In genomic region chr1:30087465-30087864, GRCh38 we compare ENCODE assay signal across 12 cellular contexts.
DNase-seq lines count a peak whose midpoint lies in the region; ATAC-seq and TF ChIP-seq lines count a peak whose summit lies in the region.
"Had no signal": no experiment of that assay in that cellular context is flagged by ENCODE, and none has a peak within 500 bp of the region (broad histone marks: within the 10 kb centered on the region; RNA-seq: fewer than 3 reads in every experiment).

No MANE protein-coding gene starts in this region.

- peaks cover 4% of the 10 kb centered on the region for H3K4me1 Mint-ChIP-seq in endodermal cell
- H3K4me1 Mint-ChIP-seq: activated CD4-positive, alpha-beta T cell treated with anti-CD3 and anti-CD28 coated beads, Interleukin-2, amount 10 ng/mL, durations not matched to agents 7 days and 5 days; CD8-positive, alpha-beta memory T cell had no signal

- H3K27me3 Mint-ChIP-seq in endodermal cell (ENCODE audit: insufficient read depth) = peaks cover 5% of the 10 kb centered on the region

- TF ChIP-seq POLR2A in testis (IDR thresholded peaks at IDR 0.05) = no peak

- TF ChIP-seq EP300 in SK-N-SH (IDR thresholded peaks at IDR 0.05; ENCODE audit: borderline replicate concordance in 1 of 2, low read depth in 1 of 2, low read length in 1 of 2) = no peak

- no peaks in the 10 kb centered on the region for H4K20me1 ChIP-seq in SK-N-SH (ENCODE audit: insufficient read depth)

- peaks cover 17% of the 10 kb centered on the region for H3K9me3 Mint-ChIP-seq in endodermal cell

- CTCF ChIA-PET in SK-N-SH (lab: Yijun Ruan, JAX) = interaction anchor here (0.8 to 5.6 kb wide), 35 partner anchors 9 to 852 kb away, joined by 3 to 47 read pairs (median 5); partner anchors contain the start of gene PTPRU

- H3K9me3 ChIP-seq in SK-N-SH (peaks cover 4% of the 10 kb centered on the region; the same call in 1 of the 2 replicates), endodermal cell (ENCODE audit: control insufficient read depth, low read length) (peaks cover 8% of the 10 kb centered on the region), testis (no peaks in the 10 kb centered on the region)

- TF ChIP-seq CTCF in SK-N-SH (IDR thresholded peaks at IDR 0.05) = peak; percentile 45
- peak; percentile 77 for TF ChIP-seq CTCF in endodermal cell (conservative IDR thresholded peaks at IDR 0.05)
- peak in 2 of 3 experiments; percentile 7 to 22 for TF ChIP-seq CTCF in testis (IDR thresholded peaks at IDR 0.05)

- H3K4me3 ChIP-seq in SK-N-SH (ENCODE audit: low read depth in 2 of 2, low read length in 1 of 2) = no peak overlapping the region
- no peak overlapping the region for H3K4me3 ChIP-seq in endodermal cell (ENCODE audit: low read length)
- no peak overlapping the region for H3K4me3 ChIP-seq in testis
- H3K4me3 ChIP-seq: HAP-1 had no signal

- peak; percentile 61 for DNase-seq in SK-N-SH
- peak; percentile 5 for DNase-seq in NCI-H1694 (lab: John Stamatoyannopoulos, UW)
- peak; percentile 84 for DNase-seq in endodermal cell
- no peak for DNase-seq in testis
- no peak for DNase-seq in stimulated activated naive CD4-positive, alpha-beta T cell treated with Interleukin-2 at 50 U/mL for 16 hours (lab: John Stamatoyannopoulos, UW)
- no peak for DNase-seq in SIG-M5 treated with dmso at 0.1 percent for 504 hours (lab: John Stamatoyannopoulos, UW; ENCODE audit: unreplicated experiment)
- DNase-seq: activated CD4-positive, alpha-beta T cell treated with anti-CD3 and anti-CD28 coated beads, Interleukin-2, amount 10 ng/mL, durations not matched to agents 7 days and 5 days; CD8-positive, alpha-beta memory T cell; naive B cell had no signal

- H3K27me3 ChIP-seq in SK-N-SH (ENCODE audit: insufficient read depth) = no peaks in the 10 kb centered on the region
- H3K27me3 ChIP-seq in endodermal cell (ENCODE audit: control insufficient read depth, insufficient read depth, low read length, poor library complexity, severe bottlenecking) = no peaks in the 10 kb centered on the region
- H3K27me3 ChIP-seq in testis = no peaks in the 10 kb centered on the region

- H3K27ac ChIP-seq in SK-N-SH (ENCODE audit: low read depth in 2 of 2, low read length in 1 of 2) = no peak overlapping the region
- H3K27ac ChIP-seq in endodermal cell (ENCODE audit: low read depth, low read length) = no peak overlapping the region
- no peak overlapping the region for H3K27ac ChIP-seq in testis

- H3K4me3 Mint-ChIP-seq in endodermal cell = no peak overlapping the region
- H3K4me3 Mint-ChIP-seq: activated CD4-positive, alpha-beta T cell treated with anti-CD3 and anti-CD28 coated beads, Interleukin-2, amount 10 ng/mL, durations not matched to agents 7 days and 5 days; CD8-positive, alpha-beta memory T cell; naive B cell had no signal

- H3K9ac ChIP-seq in SK-N-SH (no peak overlapping the region), endodermal cell (ENCODE audit: extremely low read depth, low read length, poor library complexity, severe bottlenecking) (no peak overlapping the region)

- no peaks in the 10 kb centered on the region for H3K9me2 ChIP-seq in SK-N-SH

- 66% methylated on average over 4 of the region's 6 CpGs for WGBS in SK-N-SH (ENCODE audit: low lambda C conversion rate)
- 74 to 83% methylated on average over 6 of the region's 6 CpGs for WGBS in endodermal cell (ENCODE audit: insufficient coverage in 1 of 2, insufficient read length in 1 of 2), 2 experiments
- 77 to 81% methylated on average over 6 of the region's 6 CpGs for WGBS in testis, 2 donors

- H3K36me3 ChIP-seq in SK-N-SH (replicated peaks in 1 of 2; ENCODE audit: control insufficient read depth in 1 of 2, insufficient read depth in 2 of 2, low read length in 1 of 2) = no peaks in the 10 kb centered on the region
- no peaks in the 10 kb centered on the region for H3K36me3 ChIP-seq in endodermal cell (ENCODE audit: control insufficient read depth, insufficient read depth, low read length)
- H3K36me3 ChIP-seq in testis (ENCODE audit: low read depth, missing control alignments) = no peaks in the 10 kb centered on the region
- H3K36me3 ChIP-seq: HAP-1 had no signal

- no peaks in the 10 kb centered on the region for H3K79me2 ChIP-seq in SK-N-SH (ENCODE audit: insufficient read depth)

- no peaks in the 10 kb centered on the region for H3F3A ChIP-seq in SK-N-SH (replicated peaks; ENCODE audit: insufficient read depth)

- H2AFZ ChIP-seq in SK-N-SH (ENCODE audit: low read depth) = no peak overlapping the region

- intact Hi-C loops in testis (cut with DNase I; ENCODE audit: low total_unique reads) = no loop called here

- ATAC-seq in SK-N-SH treated with all-trans-retinoic acid at 6 μM for 48 hours (no peak), HG02840 (IDR thresholded peaks at IDR 0.05; ENCODE audit: low FRiP score, unreplicated experiment) (no peak)

- H3K4me1 ChIP-seq in SK-N-SH (ENCODE audit: control insufficient read depth in 1 of 2, insufficient read depth in 2 of 2, low read depth in 1 of 2, low read length in 1 of 2) (peaks cover 35 to 46% of the 10 kb centered on the region in 2 experiments; a peak in 3 of 4 replicates), endodermal cell (ENCODE audit: control insufficient read depth, insufficient read depth, low read length) (no peaks in the 10 kb centered on the region), testis (peaks cover 6% of the 10 kb centered on the region)
- H3K4me1 ChIP-seq: HAP-1 had no signal

- H3K4me2 ChIP-seq in SK-N-SH = no peak overlapping the region

- no peak overlapping the region for H3K27ac Mint-ChIP-seq in endodermal cell
- H3K27ac Mint-ChIP-seq: activated CD4-positive, alpha-beta T cell treated with anti-CD3 and anti-CD28 coated beads, Interleukin-2, amount 10 ng/mL, durations not matched to agents 7 days and 5 days; naive B cell had no signal

- peak; percentile 23; the same call in 1 of the 2 replicates for TF ChIP-seq RAD21 in SK-N-SH (IDR thresholded peaks at IDR 0.05; ENCODE audit: low read length)

- POLR2A ChIA-PET in SK-N-SH (lab: Yijun Ruan, JAX) = interaction anchor here (1.1 kb wide), 1 partner anchor 11 kb away, joined by 3 read pairs; no protein-coding TSS in a partner anchor

- H3K36me3 Mint-ChIP-seq in endodermal cell (ENCODE audit: low read depth) = no peaks in the 10 kb centered on the region

TF ChIP-seq in SK-N-SH, 30 proteins besides CTCF, POLR2A, EP300 and RAD21 (continues in another document):
- no peak; the same call in 1 of the 2 replicates for TF ChIP-seq SMC3 (IDR thresholded peaks at IDR 0.05; ENCODE audit: low read depth, low read length)
- no peak for TF ChIP-seq PBX3 (IDR thresholded peaks at IDR 0.05)
- TF ChIP-seq USF2 (IDR thresholded peaks at IDR 0.05; ENCODE audit: borderline replicate concordance, low read depth, low read length) = no peak
- no peak for TF ChIP-seq MEF2A (IDR thresholded peaks at IDR 0.05; ENCODE audit: borderline replicate concordance, low read depth)

TF ChIP-seq in SK-N-SH treated with all-trans-retinoic acid at 6 μM for 48 hours, 23 proteins besides CTCF, POLR2A, EP300 and RAD21 (continues in another document):
- TF ChIP-seq ARNTL (CRISPR knock-in tag; IDR thresholded peaks at IDR 0.05; ENCODE audit: borderline replicate concordance, low read depth) (no peak), POU6F1 (CRISPR knock-in tag; IDR thresholded peaks at IDR 0.05; ENCODE audit: borderline replicate concordance, low read depth) (no peak), TCF4 (CRISPR knock-in tag; IDR thresholded peaks at IDR 0.05; ENCODE audit: borderline replicate concordance) (no peak), CSDC2 (CRISPR knock-in tag; IDR thresholded peaks at IDR 0.05) (no peak), PPARA (CRISPR knock-in tag; IDR thresholded peaks at IDR 0.05; ENCODE audit: borderline replicate concordance) (no peak), CSRNP3 (CRISPR knock-in tag; IDR thresholded peaks at IDR 0.05) (no peak), ZFP30 (CRISPR knock-in tag; IDR thresholded peaks at IDR 0.05) (no peak), SNAI2 (CRISPR knock-in tag; IDR thresholded peaks at IDR 0.05) (no peak), ZNF565 (CRISPR knock-in tag; conservative IDR thresholded peaks at IDR 0.05; ENCODE audit: low read depth) (no peak)

Comparison
In these comparisons a context has a peak if more than half of its experiments do, and no peak if none do; other contexts are left out.
1. DNase-seq: peak in SK-N-SH (single experiment), NCI-H1694 (single experiment) and endodermal cell (single experiment); none in testis (single experiment), stimulated activated naive CD4-positive, alpha-beta T cell treated with Interleukin-2 at 50 U/mL for 16 hours (single experiment) and SIG-M5 treated with dmso at 0.1 percent for 504 hours (single experiment).
2. CTCF ChIP-seq: peak in every context shown above with its lines; median percentile 77 in endodermal cell; 45 in SK-N-SH; 14 in testis.